1 cellular context compared by ENCODE assay signal in the genomic region with DNA sequence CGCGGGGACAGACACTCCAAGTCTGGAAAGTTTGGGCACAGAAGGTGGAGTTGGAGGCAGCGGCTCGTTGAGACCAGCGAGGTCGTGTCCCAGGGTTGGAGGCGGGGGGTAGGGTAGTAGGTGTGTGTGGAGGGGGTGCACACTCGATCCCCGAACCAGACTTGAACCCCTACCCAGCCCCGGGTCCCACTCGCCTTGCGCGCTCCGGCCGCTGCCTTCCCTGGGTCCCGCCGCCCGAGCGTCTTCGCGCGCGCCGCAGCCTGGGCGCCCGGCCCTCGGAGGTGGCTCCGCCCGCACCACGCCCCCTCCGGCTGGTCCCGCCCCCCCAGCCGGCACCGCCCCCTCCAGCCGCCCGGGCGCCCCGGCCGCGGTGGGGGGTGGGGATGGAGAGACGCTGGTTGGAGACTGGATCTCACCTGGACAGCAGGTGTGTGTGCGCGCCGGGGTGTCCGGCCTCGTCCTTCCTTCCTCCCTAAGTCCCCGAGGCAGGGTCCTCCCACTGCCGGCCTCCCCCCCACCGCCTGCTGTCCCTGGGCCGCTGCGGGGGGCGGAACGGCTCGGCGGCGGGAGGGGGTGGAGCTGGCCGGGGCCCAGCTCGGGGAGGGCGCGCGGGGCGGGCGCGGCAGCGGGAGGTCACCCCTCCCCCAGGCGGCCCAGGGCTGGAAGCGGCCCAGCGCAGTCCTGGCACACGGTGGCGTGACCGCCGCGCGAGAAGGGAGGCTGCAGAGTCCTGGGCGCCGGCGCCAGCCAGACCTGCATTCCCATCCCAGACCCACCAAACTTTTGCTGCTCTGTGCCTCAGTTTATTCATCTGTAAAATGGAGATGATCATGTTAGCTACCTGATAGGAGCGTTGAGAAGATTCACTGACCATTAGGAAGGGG.
TF ChIP-seq lines count a peak whose summit lies in the region.

A gene (minus strand): TSS at position 255 of the 884 bp plus-strand sequence. CDS start 3,034 bp downstream, outside the sequence.

TF ChIP-seq in HepG2, 621 proteins besides CTCF, POLR2A, EP300 and RAD21 (continued from another document):
- TF ChIP-seq, protein P1, sequence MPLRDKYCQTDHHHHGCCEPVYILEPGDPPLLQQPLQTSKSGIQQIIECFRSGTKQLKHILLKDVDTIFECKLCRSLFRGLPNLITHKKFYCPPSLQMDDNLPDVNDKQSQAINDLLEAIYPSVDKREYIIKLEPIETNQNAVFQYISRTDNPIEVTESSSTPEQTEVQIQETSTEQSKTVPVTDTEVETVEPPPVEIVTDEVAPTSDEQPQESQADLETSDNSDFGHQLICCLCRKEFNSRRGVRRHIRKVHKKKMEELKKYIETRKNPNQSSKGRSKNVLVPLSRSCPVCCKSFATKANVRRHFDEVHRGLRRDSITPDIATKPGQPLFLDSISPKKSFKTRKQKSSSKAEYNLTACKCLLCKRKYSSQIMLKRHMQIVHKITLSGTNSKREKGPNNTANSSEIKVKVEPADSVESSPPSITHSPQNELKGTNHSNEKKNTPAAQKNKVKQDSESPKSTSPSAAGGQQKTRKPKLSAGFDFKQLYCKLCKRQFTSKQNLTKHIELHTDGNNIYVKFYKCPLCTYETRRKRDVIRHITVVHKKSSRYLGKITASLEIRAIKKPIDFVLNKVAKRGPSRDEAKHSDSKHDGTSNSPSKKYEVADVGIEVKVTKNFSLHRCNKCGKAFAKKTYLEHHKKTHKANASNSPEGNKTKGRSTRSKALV (CRISPR knock-in tag; IDR thresholded peaks at IDR 0.05): no peak
- 0 out of 2 replicates have a peak, but pooled peaks have one; percentile 43 for TF ChIP-seq ZFP1 (CRISPR knock-in tag; IDR thresholded peaks at IDR 0.05)
- TF ChIP-seq, protein P2, sequence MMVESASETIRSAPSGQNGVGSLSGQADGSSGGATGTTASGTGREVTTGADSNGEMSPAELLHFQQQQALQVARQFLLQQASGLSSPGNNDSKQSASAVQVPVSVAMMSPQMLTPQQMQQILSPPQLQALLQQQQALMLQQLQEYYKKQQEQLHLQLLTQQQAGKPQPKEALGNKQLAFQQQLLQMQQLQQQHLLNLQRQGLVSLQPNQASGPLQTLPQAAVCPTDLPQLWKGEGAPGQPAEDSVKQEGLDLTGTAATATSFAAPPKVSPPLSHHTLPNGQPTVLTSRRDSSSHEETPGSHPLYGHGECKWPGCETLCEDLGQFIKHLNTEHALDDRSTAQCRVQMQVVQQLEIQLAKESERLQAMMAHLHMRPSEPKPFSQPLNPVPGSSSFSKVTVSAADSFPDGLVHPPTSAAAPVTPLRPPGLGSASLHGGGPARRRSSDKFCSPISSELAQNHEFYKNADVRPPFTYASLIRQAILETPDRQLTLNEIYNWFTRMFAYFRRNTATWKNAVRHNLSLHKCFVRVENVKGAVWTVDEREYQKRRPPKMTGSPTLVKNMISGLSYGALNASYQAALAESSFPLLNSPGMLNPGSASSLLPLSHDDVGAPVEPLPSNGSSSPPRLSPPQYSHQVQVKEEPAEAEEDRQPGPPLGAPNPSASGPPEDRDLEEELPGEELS (CRISPR knock-in tag; IDR thresholded peaks at IDR 0.05): peak; percentile 8; the same call in 1 of the 2 replicates
- TF ChIP-seq FOXO1 (CRISPR knock-in tag; IDR thresholded peaks at IDR 0.05): 0 out of 2 replicates have a peak, but pooled peaks have one; percentile 32
- peak; percentile 24; the same call in 1 of the 2 replicates for TF ChIP-seq ZKSCAN8 (CRISPR knock-in tag; IDR thresholded peaks at IDR 0.05; ENCODE audit: borderline replicate concordance)
- peak; percentile 28 for TF ChIP-seq CBX1 (IDR thresholded peaks at IDR 0.05; ENCODE audit: low read depth)
